In genomic region chr2:165122521-165122920, GRCh38 we compare ENCODE assay signal across 18 cellular contexts.
DNase-seq lines count a peak whose midpoint lies in the region; ATAC-seq, FAIRE-seq and TF ChIP-seq lines count a peak whose summit lies in the region.
"Had no signal": no experiment of that assay in that cellular context is flagged by ENCODE, and none has a peak within 500 bp of the region (broad histone marks: within the 10 kb centered on the region; RNA-seq: fewer than 3 reads in every experiment).

No MANE protein-coding gene starts in this region.

- intact Hi-C loops in uterus (cut with DNase I; ENCODE audit: low total_unique reads): no loop called here

- H3K4me3 ChIP-seq in uterus: no peak overlapping the region
- H3K4me3 ChIP-seq in mesendoderm (ENCODE audit: low read length): no peak overlapping the region
- H3K4me3 ChIP-seq: BLaER1 treated with 17β-estradiol and CSF1 and Interleukin-3, amounts not matched to agents 10 nM and 100 nM had no signal

- no peak overlapping the region for H4K8ac ChIP-seq in mesendoderm (ENCODE audit: low read depth, low read length)

- peak; percentile 59 for DNase-seq in NCI-H82 (lab: John Stamatoyannopoulos, UW)
- no peak for DNase-seq in NCI-H82 treated with DMSO at 0.1 percent for 48 hours (lab: John Stamatoyannopoulos, UW; ENCODE audit: unreplicated experiment)
- no peak for DNase-seq in GM19239 (ENCODE audit: insufficient read length, low spot score)
- DNase-seq in cerebellar cortex (ENCODE audit: low spot score): peak; percentile 12
- no peak for DNase-seq in neural crest cell (ENCODE audit: low read depth, low spot score)
- no peak for DNase-seq in uterus
- DNase-seq in mesendoderm: no peak
- DNase-seq: DMS153, H9, IMR-90, Karpas-422, NCI-H187 treated with DMSO at 0.1 percent for 48 hours, NCI-H2171 treated with DMSO at 0.1 percent for 48 hours, NCI-H510A, NCI-H774, SIG-M5 had no signal

- H2BK15ac ChIP-seq in mesendoderm (replicated peaks; ENCODE audit: low read depth): no peak overlapping the region

- H3K27ac Mint-ChIP-seq in neural crest cell (ENCODE audit: unreplicated experiment): peak overlapping the region; percentile 8
- H3K27ac Mint-ChIP-seq: H9 had no signal

- H3K27ac ChIP-seq in uterus (no peak overlapping the region), mesendoderm (ENCODE audit: low read depth, low read length) (no peak overlapping the region)
- H3K27ac ChIP-seq: BLaER1 treated with 17β-estradiol and CSF1 and Interleukin-3, amounts not matched to agents 10 nM and 100 nM had no signal

- no peaks in the 10 kb centered on the region for H3K79me2 ChIP-seq in mesendoderm (ENCODE audit: control insufficient read depth, insufficient read depth, low read length)

- no peaks in the 10 kb centered on the region for H3K27me3 Mint-ChIP-seq in neural crest cell (ENCODE audit: low read depth)

- no peak overlapping the region for H4K5ac ChIP-seq in mesendoderm (ENCODE audit: low read length)

- H3K27me3 ChIP-seq in uterus (no peaks in the 10 kb centered on the region), mesendoderm (ENCODE audit: insufficient read depth, low read length, poor library complexity) (no peaks in the 10 kb centered on the region)
- H3K27me3 ChIP-seq: BLaER1 treated with 17β-estradiol and CSF1 and Interleukin-3, amounts not matched to agents 10 nM and 100 nM had no signal

- H3K4me2 ChIP-seq in mesendoderm (ENCODE audit: low read length): no peak overlapping the region
- H3K4me2 ChIP-seq: BLaER1 treated with 17β-estradiol and CSF1 and Interleukin-3, amounts not matched to agents 10 nM and 100 nM had no signal

- no peaks in the 10 kb centered on the region for H3K4me1 ChIP-seq in uterus
- H3K4me1 ChIP-seq in mesendoderm (ENCODE audit: control insufficient read depth, low read depth, low read length): no peaks in the 10 kb centered on the region
- H3K4me1 ChIP-seq: BLaER1 treated with 17β-estradiol and CSF1 and Interleukin-3, amounts not matched to agents 10 nM and 100 nM had no signal

- no peak overlapping the region for H3K4me3 Mint-ChIP-seq in neural crest cell
- H3K4me3 Mint-ChIP-seq: H9 had no signal

- no peak for ATAC-seq in HG03039 (IDR thresholded peaks at IDR 0.05; ENCODE audit: unreplicated experiment)

- H3K23ac ChIP-seq in mesendoderm (ENCODE audit: low read length): no peak overlapping the region

- H3K9me3 ChIP-seq in uterus: no peaks in the 10 kb centered on the region
- H3K9me3 ChIP-seq: BLaER1 treated with 17β-estradiol and CSF1 and Interleukin-3, amounts not matched to agents 10 nM and 100 nM had no signal

- no peak overlapping the region for H2BK5ac ChIP-seq in mesendoderm (ENCODE audit: low read length)

- no peak for TF ChIP-seq POLR2A in uterus (IDR thresholded peaks at IDR 0.05)

- no peak overlapping the region for H3K9ac ChIP-seq in mesendoderm (ENCODE audit: low read length)
- H3K9ac ChIP-seq: BLaER1 treated with 17β-estradiol and CSF1 and Interleukin-3, amounts not matched to agents 10 nM and 100 nM had no signal

- no peak overlapping the region for H3K4ac ChIP-seq in mesendoderm (ENCODE audit: low read depth, low read length)

- H2BK120ac ChIP-seq in mesendoderm (ENCODE audit: low read depth, low read length): no peak overlapping the region

- no CpG with 5 or more reads among the region's 4 CpGs for WGBS in mesendoderm (ENCODE audit: extremely low coverage, insufficient coverage, low lambda C conversion rate)

- no peak overlapping the region for H2AK5ac ChIP-seq in mesendoderm (ENCODE audit: low read length)

- H3K36me3 ChIP-seq in uterus (no peaks in the 10 kb centered on the region), mesendoderm (ENCODE audit: control insufficient read depth, insufficient read depth, low read length) (no peaks in the 10 kb centered on the region)
- H3K36me3 ChIP-seq: BLaER1 treated with 17β-estradiol and CSF1 and Interleukin-3, amounts not matched to agents 10 nM and 100 nM had no signal

- no peaks in the 10 kb centered on the region for H3K79me1 ChIP-seq in mesendoderm (ENCODE audit: low read length)

- H3K56ac ChIP-seq in mesendoderm (ENCODE audit: low read length): no peak overlapping the region

- FAIRE-seq in GM19239 (lab: Jason Lieb, UNC): peak; percentile 48

- H3K36me3 Mint-ChIP-seq in neural crest cell (ENCODE audit: low read depth): no peaks in the 10 kb centered on the region

- TF ChIP-seq CTCF in neural crest cell (conservative IDR thresholded peaks at IDR 0.05) (no peak), uterus (IDR thresholded peaks at IDR 0.05) (no peak)

- H3K9me3 Mint-ChIP-seq in neural crest cell: no peaks in the 10 kb centered on the region
- H3K9me3 Mint-ChIP-seq: H9 had no signal

- H3K18ac ChIP-seq in mesendoderm (ENCODE audit: low read length): no peak overlapping the region

- peaks cover 4% of the 10 kb centered on the region for H3K4me1 Mint-ChIP-seq in neural crest cell
- H3K4me1 Mint-ChIP-seq: H9 had no signal

Comparison
In these comparisons a context has a peak if more than half of its experiments do, and no peak if none do; other contexts are left out.
1. DNase-seq: peak in NCI-H82 (single experiment) and cerebellar cortex (single experiment); none in NCI-H82 treated with DMSO at 0.1 percent for 48 hours (single experiment), GM19239 (single experiment), neural crest cell (single experiment), uterus (0 of 2) and mesendoderm (single experiment).